In the genomic region with DNA sequence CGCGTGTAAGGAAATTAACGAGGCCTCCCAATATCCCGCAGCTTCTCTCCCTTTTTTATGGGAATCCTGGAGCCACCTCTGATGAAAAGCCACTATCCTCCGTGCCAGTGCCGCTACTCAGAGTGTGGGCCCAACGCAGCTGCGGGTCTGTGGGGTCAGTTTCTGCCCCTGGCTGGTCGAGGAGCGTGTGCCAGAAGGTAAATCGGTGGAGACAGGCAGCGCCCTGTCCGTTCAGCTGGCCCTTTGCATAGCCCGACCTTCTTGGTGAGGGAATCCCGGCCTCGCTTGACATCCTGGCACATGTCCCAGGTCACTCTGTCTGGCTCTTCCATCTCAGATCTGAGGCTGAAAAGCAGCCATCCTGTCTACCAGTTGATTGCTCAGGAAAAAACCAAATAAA, we compare ENCODE assay signal across 19 cellular contexts. TPM values are rescaled to one million over a fixed set of nuclear protein-coding genes. Genes with fewer than 3 reads are reported as not detected.
DNase-seq lines count a peak whose midpoint lies in the region; ATAC-seq, FAIRE-seq and TF ChIP-seq lines count a peak whose summit lies in the region.
"Had no signal": no experiment of that assay in that cellular context is flagged by ENCODE, and none has a peak within 500 bp of the region (broad histone marks: within the 10 kb centered on the region; RNA-seq: fewer than 3 reads in every experiment).

No MANE protein-coding gene starts in this region.

- no peak overlapping the region for H3K27ac Mint-ChIP-seq in GM23338
- H3K27ac Mint-ChIP-seq: CD8-positive, alpha-beta T cell had no signal

- H3K27me3 ChIP-seq in suprapubic skin (no peaks in the 10 kb centered on the region), GM23338 (ENCODE audit: insufficient read depth) (peaks cover 11% of the 10 kb centered on the region; the same call in 1 of the 2 replicates)
- H3K27me3 ChIP-seq: SJCRH30 had no signal

- H3K9me3 ChIP-seq in suprapubic skin: no peaks in the 10 kb centered on the region

- peaks cover 5% of the 10 kb centered on the region for H3K9me3 Mint-ChIP-seq in GM23338
- H3K9me3 Mint-ChIP-seq: CD8-positive, alpha-beta T cell had no signal

- H3K4me1 ChIP-seq in suprapubic skin (peaks cover 40% of the 10 kb centered on the region), GM23338 (ENCODE audit: insufficient read depth) (peaks cover 19% of the 10 kb centered on the region)
- H3K4me1 ChIP-seq: SJCRH30 had no signal

- H4K20me1 ChIP-seq in GM23338 (replicated peaks; ENCODE audit: insufficient read depth): no peaks in the 10 kb centered on the region; the same call in 1 of the 2 replicates

- H3K36me3 ChIP-seq in suprapubic skin (peaks cover 29% of the 10 kb centered on the region), GM23338 (ENCODE audit: insufficient read depth) (peaks cover 12% of the 10 kb centered on the region; the same call in 1 of the 2 replicates)
- H3K36me3 ChIP-seq: SJCRH30 had no signal

- no peak for FAIRE-seq in GM12891 (lab: Jason Lieb, UNC)
- FAIRE-seq: D721Med had no signal

- no peak overlapping the region for H3K4me3 ChIP-seq in suprapubic skin
- no peak overlapping the region for H3K4me3 ChIP-seq in GM23338
- H3K4me3 ChIP-seq: SJCRH30 had no signal

- TF ChIP-seq EP300 in suprapubic skin (IDR thresholded peaks at IDR 0.05): no peak

- intact Hi-C loops in Right ventricle myocardium inferior (cut with DNase I): no loop called here

- H3K4me3 Mint-ChIP-seq in GM23338: no peak overlapping the region
- H3K4me3 Mint-ChIP-seq: CD8-positive, alpha-beta T cell had no signal

- peak overlapping the region; percentile 39 for H3K27ac ChIP-seq in cingulate gyrus (ENCODE audit: low read depth, low read length)
- no peak overlapping the region for H3K27ac ChIP-seq in suprapubic skin
- H3K27ac ChIP-seq in GM23338 (ENCODE audit: low read depth): no peak overlapping the region
- H3K27ac ChIP-seq: SJCRH30 had no signal

- peaks cover 16% of the 10 kb centered on the region for H3F3A ChIP-seq in GM23338 (replicated peaks; ENCODE audit: low read depth)

- peaks cover 13% of the 10 kb centered on the region for H3K27me3 Mint-ChIP-seq in GM23338 (ENCODE audit: insufficient read depth, low read depth, poor library complexity)

- H2AFZ ChIP-seq in GM23338: no peak overlapping the region

- H3K4me2 ChIP-seq in GM23338: no peak overlapping the region

- H3K36me3 Mint-ChIP-seq in GM23338 (ENCODE audit: low read depth): peaks cover 51% of the 10 kb centered on the region
- H3K36me3 Mint-ChIP-seq: CD8-positive, alpha-beta T cell had no signal

- DNase-seq in mesenteric fat pad (ENCODE audit: low spot score) (peak; percentile 62), suprapubic skin (ENCODE audit: low spot score in 2 of 2) (peak; percentile 58 to 73), GM12891 (ENCODE audit: insufficient read length, low spot score) (no peak), GM23338 (ENCODE audit: low spot score) (no peak), Right ventricle myocardium inferior (ENCODE audit: missing footprints) (no peak)
- DNase-seq: CD8-positive, alpha-beta T cell; DMS79; NCI-H1436; NCI-H2029 treated with DMSO at 0.1 percent for 48 hours; NCI-H2171 treated with DMSO at 0.1 percent for 48 hours; NCI-H446 treated with DMSO at 0.1 percent for 48 hours; NCI-H748 treated with DMSO at 0.1 percent for 48 hours; OCI-M1; RPMI8226; SJCRH30 had no signal

- 87% methylated on average over 10 of the region's 16 CpGs for WGBS in suprapubic skin

- peaks cover 36% of the 10 kb centered on the region for H3K4me1 Mint-ChIP-seq in GM23338

- ATAC-seq in GM23338: no peak
- no peak for ATAC-seq in GM21515 (IDR thresholded peaks at IDR 0.05; ENCODE audit: unreplicated experiment)
- ATAC-seq in Right ventricle myocardium inferior: no peak
- ATAC-seq: CD8-positive, alpha-beta T cell; HCT116 had no signal

- peaks cover 6% of the 10 kb centered on the region; the same call in 1 of the 2 replicates for H3K9me2 ChIP-seq in GM23338 (ENCODE audit: insufficient read depth)

- peaks cover 9% of the 10 kb centered on the region for H3K79me2 ChIP-seq in GM23338 (replicated peaks; ENCODE audit: insufficient read depth)

- no peak for TF ChIP-seq POLR2A in suprapubic skin (IDR thresholded peaks at IDR 0.05)
- no peak for TF ChIP-seq POLR2A in GM12891 (IDR thresholded peaks at IDR 0.05; ENCODE audit: low read depth, low read length)

- TF ChIP-seq CTCF in suprapubic skin (IDR thresholded peaks at IDR 0.05): no peak
- TF ChIP-seq CTCF in GM23338 (conservative IDR thresholded peaks at IDR 0.05; ENCODE audit: low read depth in 2 of 2): no peak

TF ChIP-seq in GM12891, 5 proteins besides CTCF, POLR2A, EP300 and RAD21:
- TF ChIP-seq POLR2AphosphoS5 (IDR thresholded peaks at IDR 0.05; ENCODE audit: low read depth, low read length): no peak
- no peak for TF ChIP-seq PAX5 (IDR thresholded peaks at IDR 0.05; ENCODE audit: insufficient read depth, low read length, severe bottlenecking)
- no peak for TF ChIP-seq POU2F2 (IDR thresholded peaks at IDR 0.05; ENCODE audit: low read depth, low read length)
- TF ChIP-seq TAF1 (IDR thresholded peaks at IDR 0.05; ENCODE audit: low read depth, low read length): no peak

TF ChIP-seq in GM23338, 12 proteins besides CTCF, POLR2A, EP300 and RAD21 (continues in another document):
- TF ChIP-seq EZH2 (IDR thresholded peaks at IDR 0.05; ENCODE audit: low read depth, unreplicated experiment) (no peak), ZNF331 (CRISPR knock-in tag; IDR thresholded peaks at IDR 0.05; ENCODE audit: low read depth) (no peak), POLR2AphosphoS5 (IDR thresholded peaks at IDR 0.05; ENCODE audit: low read depth) (no peak), JUNB (IDR thresholded peaks at IDR 0.05; ENCODE audit: unreplicated experiment) (no peak), ZNF114 (CRISPR knock-in tag; IDR thresholded peaks at IDR 0.05) (no peak), CREB1 (CRISPR knock-in tag; IDR thresholded peaks at IDR 0.05; ENCODE audit: low read depth) (no peak), STAT1 (IDR thresholded peaks at IDR 0.05; ENCODE audit: unreplicated experiment) (no peak), NANOG (IDR thresholded peaks at IDR 0.05; ENCODE audit: borderline replicate concordance) (no peak), EZH2phosphoT487 (IDR thresholded peaks at IDR 0.05; ENCODE audit: unreplicated experiment) (no peak)
- TF ChIP-seq, protein P1, sequence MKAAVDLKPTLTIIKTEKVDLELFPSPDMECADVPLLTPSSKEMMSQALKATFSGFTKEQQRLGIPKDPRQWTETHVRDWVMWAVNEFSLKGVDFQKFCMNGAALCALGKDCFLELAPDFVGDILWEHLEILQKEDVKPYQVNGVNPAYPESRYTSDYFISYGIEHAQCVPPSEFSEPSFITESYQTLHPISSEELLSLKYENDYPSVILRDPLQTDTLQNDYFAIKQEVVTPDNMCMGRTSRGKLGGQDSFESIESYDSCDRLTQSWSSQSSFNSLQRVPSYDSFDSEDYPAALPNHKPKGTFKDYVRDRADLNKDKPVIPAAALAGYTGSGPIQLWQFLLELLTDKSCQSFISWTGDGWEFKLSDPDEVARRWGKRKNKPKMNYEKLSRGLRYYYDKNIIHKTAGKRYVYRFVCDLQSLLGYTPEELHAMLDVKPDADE (IDR thresholded peaks at IDR 0.05): no peak
- TF ChIP-seq, protein P2, sequence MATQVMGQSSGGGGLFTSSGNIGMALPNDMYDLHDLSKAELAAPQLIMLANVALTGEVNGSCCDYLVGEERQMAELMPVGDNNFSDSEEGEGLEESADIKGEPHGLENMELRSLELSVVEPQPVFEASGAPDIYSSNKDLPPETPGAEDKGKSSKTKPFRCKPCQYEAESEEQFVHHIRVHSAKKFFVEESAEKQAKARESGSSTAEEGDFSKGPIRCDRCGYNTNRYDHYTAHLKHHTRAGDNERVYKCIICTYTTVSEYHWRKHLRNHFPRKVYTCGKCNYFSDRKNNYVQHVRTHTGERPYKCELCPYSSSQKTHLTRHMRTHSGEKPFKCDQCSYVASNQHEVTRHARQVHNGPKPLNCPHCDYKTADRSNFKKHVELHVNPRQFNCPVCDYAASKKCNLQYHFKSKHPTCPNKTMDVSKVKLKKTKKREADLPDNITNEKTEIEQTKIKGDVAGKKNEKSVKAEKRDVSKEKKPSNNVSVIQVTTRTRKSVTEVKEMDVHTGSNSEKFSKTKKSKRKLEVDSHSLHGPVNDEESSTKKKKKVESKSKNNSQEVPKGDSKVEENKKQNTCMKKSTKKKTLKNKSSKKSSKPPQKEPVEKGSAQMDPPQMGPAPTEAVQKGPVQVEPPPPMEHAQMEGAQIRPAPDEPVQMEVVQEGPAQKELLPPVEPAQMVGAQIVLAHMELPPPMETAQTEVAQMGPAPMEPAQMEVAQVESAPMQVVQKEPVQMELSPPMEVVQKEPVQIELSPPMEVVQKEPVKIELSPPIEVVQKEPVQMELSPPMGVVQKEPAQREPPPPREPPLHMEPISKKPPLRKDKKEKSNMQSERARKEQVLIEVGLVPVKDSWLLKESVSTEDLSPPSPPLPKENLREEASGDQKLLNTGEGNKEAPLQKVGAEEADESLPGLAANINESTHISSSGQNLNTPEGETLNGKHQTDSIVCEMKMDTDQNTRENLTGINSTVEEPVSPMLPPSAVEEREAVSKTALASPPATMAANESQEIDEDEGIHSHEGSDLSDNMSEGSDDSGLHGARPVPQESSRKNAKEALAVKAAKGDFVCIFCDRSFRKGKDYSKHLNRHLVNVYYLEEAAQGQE (IDR thresholded peaks at IDR 0.05; ENCODE audit: unreplicated experiment): no peak

RNA-seq across cellular contexts. Expression of a gene that starts 4.6 kb away (rescaled TPM):
- 270 TPM for total RNA-seq in mesenteric fat pad
- 100 to 1,000 TPM in 2 of 4 donors, 10 to 100 TPM in 2; 80.9 to 149 (median 107) TPM for total RNA-seq in suprapubic skin
- polyA plus RNA-seq in GM12891 (2012; ENCODE audit: low read depth, missing spikeins): 0.12 TPM
- 40.7 and 44.7 TPM in 2 replicates for total RNA-seq in GM23338 (2014; rRNA removed; shearing (Covaris generic))
- polyA plus RNA-seq in GM23338 (2016; fragmentation: Nextera tagmentation; extraction: Ambion mirVana): 7.8 and 7.9 TPM in 2 replicates
- total RNA-seq in Right ventricle myocardium inferior: 10.6 TPM
- total RNA-seq: CD8-positive, alpha-beta T cell had no signal

Comparison
In these comparisons a context has a peak if more than half of its experiments do, and no peak if none do; other contexts are left out.
1. DNase-seq: peak in mesenteric fat pad (single experiment) and suprapubic skin (2 of 2); none in GM12891 (single experiment), GM23338 (single experiment) and Right ventricle myocardium inferior (single experiment).